20 cellular contexts compared by ENCODE assay signal in genomic region chr9:121717141-121717749, GRCh38.
DNase-seq lines count a peak whose midpoint lies in the region; ATAC-seq and TF ChIP-seq lines count a peak whose summit lies in the region.
"Had no signal": no experiment of that assay in that cellular context is flagged by ENCODE, and none has a peak within 500 bp of the region (broad histone marks: within the 10 kb centered on the region; RNA-seq: fewer than 3 reads in every experiment).

No MANE protein-coding gene starts in this region.

- 89 to 93% methylated on average over 9 to 15 of the region's 15 CpGs for WGBS in body of pancreas, 2 donors
- 82 to 87% methylated on average over 15 of the region's 15 CpGs for WGBS in sigmoid colon, 2 donors

- no peak for TF ChIP-seq CTCF in AG10803 (conservative IDR thresholded peaks at IDR 0.05; ENCODE audit: low read length)
- TF ChIP-seq CTCF in RWPE2 (IDR thresholded peaks at IDR 0.05; ENCODE audit: poor library complexity, severe bottlenecking): no peak
- no peak for TF ChIP-seq CTCF in nephron progenitor cell (IDR thresholded peaks at IDR 0.05)
- TF ChIP-seq CTCF in body of pancreas (IDR thresholded peaks at IDR 0.05): no peak
- no peak for TF ChIP-seq CTCF in sigmoid colon (IDR thresholded peaks at IDR 0.05)

- peaks cover 4% of the 10 kb centered on the region; the same call in 1 of the 2 replicates for H3K36me3 ChIP-seq in RWPE2 (ENCODE audit: low read depth)
- no peaks in the 10 kb centered on the region for H3K36me3 ChIP-seq in body of pancreas (replicated peaks in 1 of 2; ENCODE audit: insufficient read depth in 1 of 2, low read depth in 2 of 2)
- no peaks in the 10 kb centered on the region for H3K36me3 ChIP-seq in sigmoid colon

- H3K27me3 Mint-ChIP-seq in nephron progenitor cell (ENCODE audit: low read depth, poor library complexity): peaks cover under 1% of the 10 kb centered on the region
- H3K27me3 Mint-ChIP-seq: activated CD4-positive, alpha-beta T cell treated with anti-CD3 and anti-CD28 coated beads, Interleukin-2, amount 10 ng/mL, durations not matched to agents 7 days and 5 days had no signal

- H3K27ac ChIP-seq in RWPE2 (ENCODE audit: poor library complexity, severe bottlenecking) (peak overlapping the region; percentile 63), body of pancreas (no peak overlapping the region), sigmoid colon (peak overlapping the region in 2 of 4 donors; percentile 12 to 48)
- H3K27ac ChIP-seq: A549, SK-N-MC, WERI-Rb-1 had no signal

- peaks cover 59% of the 10 kb centered on the region for H3K4me1 ChIP-seq in RWPE2 (ENCODE audit: insufficient read depth, poor library complexity, severe bottlenecking)
- peaks cover 31% of the 10 kb centered on the region for H3K4me1 ChIP-seq in body of pancreas
- H3K4me1 ChIP-seq in sigmoid colon: peaks cover 0 to 78% (median 60%) of the 10 kb centered on the region in 4 donors
- H3K4me1 ChIP-seq: Caco-2 had no signal

- H3K4me3 Mint-ChIP-seq in nephron progenitor cell: no peak overlapping the region
- H3K4me3 Mint-ChIP-seq: activated CD4-positive, alpha-beta T cell treated with anti-CD3 and anti-CD28 coated beads, Interleukin-2, amount 10 ng/mL, durations not matched to agents 7 days and 5 days; activated T-helper 1 cell treated with anti-CD3 and anti-CD28 coated beads, Interleukin-12 subunit alpha, Interleukin-12 subunit beta, Interleukin-2, Interleukin-4 antibody, amounts not matched to agents 30 ng/mL and 10 ng/mL and 1 ng/mL, durations not matched to agents 14 hours and 24 hours and 36 hours; IgD-negative memory B cell; stimulated activated memory B cell treated with anti-CD40 and anti-IgM and Interleukin-4, amounts not matched to agents 10 μg/mL and 1 μg/mL and 100 μg/mL, for 72 hours had no signal

- H3K27ac Mint-ChIP-seq in nephron progenitor cell: peak overlapping the region; percentile 93
- H3K27ac Mint-ChIP-seq: activated CD4-positive, alpha-beta T cell treated with anti-CD3 and anti-CD28 coated beads, Interleukin-2, amount 10 ng/mL, durations not matched to agents 7 days and 5 days; activated naive CD4-positive, alpha-beta T cell treated with anti-CD3 and anti-CD28 coated beads, Interleukin-2, amount 50 U/mL, for 72 hours; activated T-helper 1 cell treated with anti-CD3 and anti-CD28 coated beads, Interleukin-12 subunit alpha, Interleukin-12 subunit beta, Interleukin-2, Interleukin-4 antibody, amounts not matched to agents 30 ng/mL and 10 ng/mL and 1 ng/mL, durations not matched to agents 14 hours and 24 hours and 36 hours; IgD-negative memory B cell; stimulated activated memory B cell treated with anti-CD40 and anti-IgM and Interleukin-4, amounts not matched to agents 10 μg/mL and 1 μg/mL and 100 μg/mL, for 72 hours had no signal

- TF ChIP-seq POLR2A in body of pancreas (IDR thresholded peaks at IDR 0.05): no peak
- TF ChIP-seq POLR2A in sigmoid colon (IDR thresholded peaks at IDR 0.05): no peak

- DNase-seq in AG10803 (ENCODE audit: low read depth) (peak; percentile 30), RWPE2 (ENCODE audit: low spot score) (no peak), epidermal melanocyte (ENCODE audit: insufficient read length, low spot score) (peak; percentile 63), nephron progenitor cell (no peak), body of pancreas (no peak), inferior parietal cortex (ENCODE audit: extremely low spot score) (no peak), C1 segment of cervical spinal cord (lab: John Stamatoyannopoulos, UW) (no peak), sigmoid colon (no peak)
- DNase-seq: activated CD4-positive, alpha-beta T cell treated with anti-CD3 and anti-CD28 coated beads, Interleukin-2, amount 10 ng/mL, durations not matched to agents 7 days and 5 days; Caco-2; NCI-H1417; NCI-H510A treated with DMSO at 0.1 percent for 48 hours; WERI-Rb-1 had no signal

- H3K9me3 ChIP-seq in RWPE2 (ENCODE audit: severe bottlenecking): no peaks in the 10 kb centered on the region
- H3K9me3 ChIP-seq in body of pancreas: no peaks in the 10 kb centered on the region
- H3K9me3 ChIP-seq in sigmoid colon: no peaks in the 10 kb centered on the region
- H3K9me3 ChIP-seq: A549, Caco-2 had no signal

- H3K9me3 Mint-ChIP-seq in nephron progenitor cell: no peaks in the 10 kb centered on the region
- H3K9me3 Mint-ChIP-seq: activated CD4-positive, alpha-beta T cell treated with anti-CD3 and anti-CD28 coated beads, Interleukin-2, amount 10 ng/mL, durations not matched to agents 7 days and 5 days; activated naive CD4-positive, alpha-beta T cell treated with anti-CD3 and anti-CD28 coated beads, Interleukin-2, amount 50 U/mL, for 72 hours; activated T-helper 1 cell treated with anti-CD3 and anti-CD28 coated beads, Interleukin-12 subunit alpha, Interleukin-12 subunit beta, Interleukin-2, Interleukin-4 antibody, amounts not matched to agents 30 ng/mL and 10 ng/mL and 1 ng/mL, durations not matched to agents 14 hours and 24 hours and 36 hours; IgD-negative memory B cell; stimulated activated memory B cell treated with anti-CD40 and anti-IgM and Interleukin-4, amounts not matched to agents 10 μg/mL and 1 μg/mL and 100 μg/mL, for 72 hours had no signal

- no peak for TF ChIP-seq EP300 in sigmoid colon (IDR thresholded peaks at IDR 0.05)

- peak; percentile 12; the same call in 1 of the 3 replicates for ATAC-seq in RWPE2 (ENCODE audit: low read depth)
- ATAC-seq in body of pancreas: no peak
- ATAC-seq: A549; activated naive CD4-positive, alpha-beta T cell treated with anti-CD3 and anti-CD28 coated beads, Interleukin-2, amount 50 U/mL, for 72 hours; stimulated activated memory B cell treated with anti-CD40 and anti-IgM and Interleukin-4, amounts not matched to agents 10 μg/mL and 1 μg/mL and 100 μg/mL, for 72 hours had no signal

- intact Hi-C loops in body of pancreas (cut with DNase I): no loop called here
- intact Hi-C loops in sigmoid colon (cut with DNase I): no loop called here

- H3K27me3 ChIP-seq in RWPE2 (ENCODE audit: insufficient read depth, poor library complexity, severe bottlenecking): no peaks in the 10 kb centered on the region
- H3K27me3 ChIP-seq in body of pancreas: no peaks in the 10 kb centered on the region
- no peaks in the 10 kb centered on the region for H3K27me3 ChIP-seq in sigmoid colon

- H3K36me3 Mint-ChIP-seq in nephron progenitor cell (ENCODE audit: low read depth): peaks cover 10% of the 10 kb centered on the region
- H3K36me3 Mint-ChIP-seq: activated naive CD4-positive, alpha-beta T cell treated with anti-CD3 and anti-CD28 coated beads, Interleukin-2, amount 50 U/mL, for 72 hours; IgD-negative memory B cell; stimulated activated memory B cell treated with anti-CD40 and anti-IgM and Interleukin-4, amounts not matched to agents 10 μg/mL and 1 μg/mL and 100 μg/mL, for 72 hours had no signal

- H3K4me1 Mint-ChIP-seq in nephron progenitor cell: peaks cover 63% of the 10 kb centered on the region
- H3K4me1 Mint-ChIP-seq: activated CD4-positive, alpha-beta T cell treated with anti-CD3 and anti-CD28 coated beads, Interleukin-2, amount 10 ng/mL, durations not matched to agents 7 days and 5 days; IgD-negative memory B cell had no signal

- no peak overlapping the region for H3K4me3 ChIP-seq in AG10803 (ENCODE audit: low read length)
- H3K4me3 ChIP-seq in RWPE2 (ENCODE audit: severe bottlenecking): no peak overlapping the region
- H3K4me3 ChIP-seq in body of pancreas: no peak overlapping the region
- no peak overlapping the region for H3K4me3 ChIP-seq in sigmoid colon
- H3K4me3 ChIP-seq: A549, SK-N-MC, smooth muscle cell had no signal

Comparison
In these comparisons a context has a peak if more than half of its experiments do, and no peak if none do; other contexts are left out.
1. DNase-seq: peak in AG10803 (single experiment) and epidermal melanocyte (single experiment); none in RWPE2 (single experiment), nephron progenitor cell (single experiment), body of pancreas (0 of 4), inferior parietal cortex (single experiment), C1 segment of cervical spinal cord (0 of 14) and sigmoid colon (single experiment).